Comparison of ENCODE assay signal across 8 cellular contexts in genomic region chr3:52532838-52533622, GRCh38. TPM values are rescaled to one million over a fixed set of nuclear protein-coding genes. Genes with fewer than 3 reads are reported as not detected.
DNase-seq lines count a peak whose midpoint lies in the region; ATAC-seq, FAIRE-seq and TF ChIP-seq lines count a peak whose summit lies in the region.

No MANE protein-coding gene starts in this region.

- peak overlapping the region in 6 of 8 donors; percentile 36 to 96 (median 80) for H3K27ac Mint-ChIP-seq in CD8-positive, alpha-beta memory T cell

- no peak for TF ChIP-seq CTCF in ovary (IDR thresholded peaks at IDR 0.05)

- peaks cover 0 to 4% of the 10 kb centered on the region in 2 donors for H3K27me3 Mint-ChIP-seq in CD8-positive, alpha-beta memory T cell

- no peak for FAIRE-seq in frontal cortex (lab: Jason Lieb, UNC)

- TF ChIP-seq POLR2A in ovary (IDR thresholded peaks at IDR 0.05), result no peak

- 1 to 4% (median 2%) methylated on average over 49 to 78 of the region's 78 CpGs for WGBS in ovary, 3 donors

- H3K4me1 ChIP-seq in CD8-positive, alpha-beta memory T cell (ENCODE audit: insufficient read depth, low read length), result peaks cover 17% of the 10 kb centered on the region
- H3K4me1 ChIP-seq in ovary (ENCODE audit: insufficient read depth), result peaks cover 16% of the 10 kb centered on the region

- H3K36me3 Mint-ChIP-seq in CD8-positive, alpha-beta memory T cell, result peaks cover 0 to 5% (median 0%) of the 10 kb centered on the region in 3 donors

- H3K27ac ChIP-seq in CD8-positive, alpha-beta memory T cell (ENCODE audit: low read depth, low read length), result no peak overlapping the region
- peak overlapping the region; percentile 36 to 41 for H3K27ac ChIP-seq in ovary

- POLR2A ChIA-PET in CD8-positive, alpha-beta memory T cell (lab: Charles Lee), result no interaction called here

- intact Hi-C loops in ovary (cut with DNase I), result loop anchor here in 2 of 4 donors (5.0 to 10.0 kb wide), 3 partner anchors 81 to 172 kb away; partner anchors contain the start of genes GLT8D1 (in 1 of the 2), GNL3 (in 1 of the 2), PBRM1 (in 1 of the 2) and SPCS1 (in 1 of the 2)

- H3K9me3 ChIP-seq in CD8-positive, alpha-beta memory T cell (ENCODE audit: low read length), result no peaks in the 10 kb centered on the region
- H3K9me3 ChIP-seq in ovary, result no peaks in the 10 kb centered on the region

- CTCF ChIA-PET in CD8-positive, alpha-beta memory T cell (lab: Charles Lee), result interaction anchor here (0.7 kb wide), 1 partner anchor 76 kb away, joined by 3 read pairs; no protein-coding TSS in a partner anchor

- no peaks in the 10 kb centered on the region for H3K36me3 ChIP-seq in CD8-positive, alpha-beta memory T cell (ENCODE audit: insufficient read depth, low read length)
- H3K36me3 ChIP-seq in ovary, result no peaks in the 10 kb centered on the region

- ATAC-seq in HG03521 (IDR thresholded peaks at IDR 0.05; ENCODE audit: unreplicated experiment) (peak; percentile 3), HG02938 (IDR thresholded peaks at IDR 0.05; ENCODE audit: unreplicated experiment) (no peak), GM21717 (IDR thresholded peaks at IDR 0.05; ENCODE audit: unreplicated experiment) (no peak)

- no peaks in the 10 kb centered on the region for H3K9me3 Mint-ChIP-seq in CD8-positive, alpha-beta memory T cell

- DNase-seq in CD8-positive, alpha-beta memory T cell, result peak in 3 of 5 donors; percentile 20 to 27 (median 26)
- peak; percentile 35 for DNase-seq in activated CD8-positive, alpha-beta memory T cell treated with anti-CD3 and anti-CD28 coated beads, Interleukin-2, amount 50 U/mL, for 4 hours
- DNase-seq in frontal cortex (ENCODE audit: low spot score in 2 of 2), result peak; percentile 42 to 53
- DNase-seq in ovary, result peak; percentile 35 to 66 (median 53)
- no peak for DNase-seq in T1000 (lab: John Stamatoyannopoulos, UW)

- H3K4me3 ChIP-seq in CD8-positive, alpha-beta memory T cell (ENCODE audit: low read length), result peak overlapping the region; percentile 20
- peak overlapping the region; percentile 47 for H3K4me3 ChIP-seq in ovary

- no peak for TF ChIP-seq EP300 in ovary (IDR thresholded peaks at IDR 0.05)

- peaks cover 29 to 45% (median 32%) of the 10 kb centered on the region in 3 donors for H3K4me1 Mint-ChIP-seq in CD8-positive, alpha-beta memory T cell

- H3K27me3 ChIP-seq in CD8-positive, alpha-beta memory T cell (ENCODE audit: insufficient read depth, low read length, poor library complexity, severe bottlenecking), result no peaks in the 10 kb centered on the region
- H3K27me3 ChIP-seq in ovary, result no peaks in the 10 kb centered on the region

- peak overlapping the region; percentile 64 to 89 (median 71) for H3K4me3 Mint-ChIP-seq in CD8-positive, alpha-beta memory T cell

RNA-seq across cellular contexts. Expression of gene NT5DC2, which starts 0.6 kb away (rescaled TPM):
- 10 to 100 TPM; 80.3 to 84.6 TPM for total RNA-seq in CD8-positive, alpha-beta memory T cell
- 1.2 TPM for polyA plus RNA-seq in CD8-positive, alpha-beta memory T cell
- total RNA-seq in frontal cortex, result 39.9 TPM
- 10 to 100 TPM; 19.6 to 76.6 (median 51.9) TPM for total RNA-seq in ovary
- 100 to 1,000 TPM in 1 of 2 donors, 10 to 100 TPM in 1; 46.6 to 129 TPM for polyA plus RNA-seq in ovary

RNA-seq across cellular contexts. Expression of gene UQCC5, which starts 3.4 kb away (rescaled TPM):
- 10 to 100 TPM; 15.3 to 18.2 TPM for total RNA-seq in CD8-positive, alpha-beta memory T cell
- 20.7 TPM for polyA plus RNA-seq in CD8-positive, alpha-beta memory T cell
- total RNA-seq in frontal cortex (2.0 TPM), ovary (10 to 100 TPM in 6 of 7 donors, 1 to 10 TPM in 1; 1.4 to 44.7 (median 27.4) TPM)
- 10 to 100 TPM in 1 of 2 donors, 1 to 10 TPM in 1; 7.7 to 53.0 TPM for polyA plus RNA-seq in ovary

RNA-seq across cellular contexts. Expression of gene STAB1, which starts 37.9 kb away (rescaled TPM):
- 1 to 10 TPM; 7.6 to 9.7 TPM for total RNA-seq in CD8-positive, alpha-beta memory T cell
- 0.05 TPM for polyA plus RNA-seq in CD8-positive, alpha-beta memory T cell
- total RNA-seq in frontal cortex, result 13.9 TPM
- total RNA-seq in ovary, result 100 to 1,000 TPM in 2 of 7 donors, 10 to 100 TPM in 5; 31.3 to 114 (median 47.5) TPM
- polyA plus RNA-seq in ovary, result 10 to 100 TPM; 21.4 to 50.7 TPM
